9 cellular contexts compared by ENCODE assay signal in the genomic region with DNA sequence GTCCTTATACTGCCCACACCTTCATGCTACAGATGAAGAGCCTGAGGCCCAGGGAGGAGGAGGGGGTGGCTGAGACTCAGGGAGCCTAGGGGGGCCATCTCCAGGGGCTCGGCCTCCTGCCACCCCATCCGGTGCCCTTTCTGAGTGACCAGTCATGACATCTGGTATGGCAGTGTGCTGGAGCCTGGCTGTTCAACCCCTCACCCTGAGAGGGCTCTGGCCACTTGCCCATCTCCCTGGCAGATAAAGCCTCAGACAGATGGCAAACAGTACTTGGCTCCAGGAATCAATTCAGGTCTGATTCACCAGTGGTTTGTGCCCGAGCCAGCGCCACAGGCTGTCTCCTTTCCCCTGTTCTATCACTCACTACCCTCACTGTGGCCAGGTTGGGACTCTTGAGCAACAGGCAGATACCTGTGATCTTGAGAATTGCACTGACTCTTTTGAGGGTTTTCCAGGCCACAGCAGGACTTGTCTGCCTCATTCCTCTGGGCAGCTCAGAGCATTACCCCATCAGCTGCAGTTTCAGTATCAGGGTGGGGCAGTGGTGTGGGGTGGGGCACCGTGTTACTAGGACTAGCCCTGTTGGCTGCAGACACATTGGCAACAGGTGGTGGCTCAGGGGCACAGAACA. TPM values are rescaled to one million over a fixed set of nuclear protein-coding genes. Genes with fewer than 3 reads are reported as not detected.
DNase-seq lines count a peak whose midpoint lies in the region; ATAC-seq and TF ChIP-seq lines count a peak whose summit lies in the region.
"Had no signal": no experiment of that assay in that cellular context is flagged by ENCODE, and none has a peak within 500 bp of the region (broad histone marks: within the 10 kb centered on the region; RNA-seq: fewer than 3 reads in every experiment).

No MANE protein-coding gene starts in this region.

- peak; percentile 47 to 53 for ATAC-seq in activated T-cell treated with anti-CD3 and anti-CD28 coated beads, Interleukin-2, amount 50 U/mL, for 72 hours (replicated peaks in 1 of 2)
- ATAC-seq in heart left ventricle (peak; percentile 8 to 65 (median 28)), upper lobe of left lung (ENCODE audit: low FRiP score in 2 of 2) (peak; percentile 50 to 86)
- no peak for ATAC-seq in stimulated activated memory B cell treated with anti-CD40 and anti-IgM and Interleukin-4, amounts not matched to agents 10 μg/mL and 1 μg/mL and 100 μg/mL, for 72 hours

- peaks cover 0 to 2% of the 10 kb centered on the region in 2 donors for H3K36me3 Mint-ChIP-seq in activated T-cell treated with anti-CD3 and anti-CD28 coated beads, Interleukin-2, amount 50 U/mL, for 72 hours (ENCODE audit: insufficient read depth in 2 of 2)
- peaks cover 16% of the 10 kb centered on the region for H3K36me3 Mint-ChIP-seq in stimulated activated memory B cell treated with anti-CD40 and anti-IgM and Interleukin-4, amounts not matched to agents 10 μg/mL and 1 μg/mL and 100 μg/mL, for 72 hours

- H3K36me3 ChIP-seq in heart left ventricle (peaks cover 0 to 27% (median 18%) of the 10 kb centered on the region in 9 donors), upper lobe of left lung (peaks cover 0 to 26% (median 9%) of the 10 kb centered on the region in 4 donors)

- H3K4me1 ChIP-seq in heart left ventricle = peaks cover 0 to 39% (median 15%) of the 10 kb centered on the region in 12 donors
- H3K4me1 ChIP-seq in upper lobe of left lung = peaks cover 9 to 38% (median 20%) of the 10 kb centered on the region in 4 donors

- TF ChIP-seq CTCF in heart left ventricle (IDR thresholded peaks at IDR 0.05) (no peak), upper lobe of left lung (IDR thresholded peaks at IDR 0.05) (no peak)

- TF ChIP-seq EP300 in upper lobe of left lung (IDR thresholded peaks at IDR 0.05) = peak in 1 of 4 donors; percentile 12

- H3K4me3 ChIP-seq in heart left ventricle = no peak overlapping the region
- no peak overlapping the region for H3K4me3 ChIP-seq in upper lobe of left lung

- no peaks in the 10 kb centered on the region for H3K9me3 Mint-ChIP-seq in activated T-cell treated with anti-CD3 and anti-CD28 coated beads, Interleukin-2, amount 50 U/mL, for 72 hours
- H3K9me3 Mint-ChIP-seq in stimulated activated memory B cell treated with anti-CD40 and anti-IgM and Interleukin-4, amounts not matched to agents 10 μg/mL and 1 μg/mL and 100 μg/mL, for 72 hours = no peaks in the 10 kb centered on the region
- H3K9me3 Mint-ChIP-seq: CD4-positive, CD25-positive, alpha-beta regulatory T cell had no signal

- no peaks in the 10 kb centered on the region for H3K27me3 Mint-ChIP-seq in activated T-cell treated with anti-CD3 and anti-CD28 coated beads, Interleukin-2, amount 50 U/mL, for 72 hours (ENCODE audit: low read depth)
- H3K27me3 Mint-ChIP-seq in stimulated activated memory B cell treated with anti-CD40 and anti-IgM and Interleukin-4, amounts not matched to agents 10 μg/mL and 1 μg/mL and 100 μg/mL, for 72 hours = no peaks in the 10 kb centered on the region

- WGBS in heart left ventricle, 4 donors = 39 to 64% (median 50%) methylated on average over 5 of the region's 5 CpGs
- WGBS in upper lobe of left lung, 2 donors = 42 to 46% methylated on average over 5 of the region's 5 CpGs

- H3K9me3 ChIP-seq in heart left ventricle (no peaks in the 10 kb centered on the region), upper lobe of left lung (no peaks in the 10 kb centered on the region)

- no peaks in the 10 kb centered on the region for H3K27me3 ChIP-seq in heart left ventricle
- H3K27me3 ChIP-seq in upper lobe of left lung = no peaks in the 10 kb centered on the region

- no peak overlapping the region for H3K4me3 Mint-ChIP-seq in activated T-cell treated with anti-CD3 and anti-CD28 coated beads, Interleukin-2, amount 50 U/mL, for 72 hours
- no peak overlapping the region for H3K4me3 Mint-ChIP-seq in stimulated activated memory B cell treated with anti-CD40 and anti-IgM and Interleukin-4, amounts not matched to agents 10 μg/mL and 1 μg/mL and 100 μg/mL, for 72 hours
- H3K4me3 Mint-ChIP-seq: CD4-positive, CD25-positive, alpha-beta regulatory T cell had no signal

- H3K27ac ChIP-seq in heart left ventricle (peak overlapping the region in 1 of 12 donors; percentile 31), upper lobe of left lung (peak overlapping the region; percentile 13 to 62 (median 40))

- TF ChIP-seq POLR2A in heart left ventricle (IDR thresholded peaks at IDR 0.05) = no peak
- TF ChIP-seq POLR2A in upper lobe of left lung (IDR thresholded peaks at IDR 0.05) = no peak

- intact Hi-C loops in heart left ventricle (cut with DNase I) = loop anchor here in 4 of 10 donors (5.0 to 10.0 kb wide), 3 partner anchors 140 to 238 kb away; no protein-coding TSS in a partner anchor

- DNase-seq in activated T-cell treated with anti-CD3 and anti-CD28 coated beads, Interleukin-2, amount 50 U/mL, for 72 hours = peak; percentile 36 to 41
- DNase-seq in activated T-cell treated with anti-CD3 and anti-CD28 coated beads, Interleukin-2, amount 50 U/mL, for 1 hour = no peak
- peak; percentile 62 to 71 for DNase-seq in SHP77 (lab: John Stamatoyannopoulos, UW)
- peak in 3 of 5 donors; percentile 41 to 74 (median 67) for DNase-seq in heart left ventricle
- DNase-seq in upper lobe of left lung = peak; percentile 26 to 78
- no peak for DNase-seq in DMS114 treated with DMSO at 0.1 percent for 48 hours (lab: John Stamatoyannopoulos, UW; ENCODE audit: unreplicated experiment)
- DNase-seq in GM19238 (ENCODE audit: insufficient read length, low spot score) = no peak
- DNase-seq: CD4-positive, CD25-positive, alpha-beta regulatory T cell had no signal

- peak overlapping the region; percentile 34 for H3K27ac Mint-ChIP-seq in activated T-cell treated with anti-CD3 and anti-CD28 coated beads, Interleukin-2, amount 50 U/mL, for 72 hours
- no peak overlapping the region for H3K27ac Mint-ChIP-seq in stimulated activated memory B cell treated with anti-CD40 and anti-IgM and Interleukin-4, amounts not matched to agents 10 μg/mL and 1 μg/mL and 100 μg/mL, for 72 hours

- peaks cover 14% of the 10 kb centered on the region for H3K4me1 Mint-ChIP-seq in activated T-cell treated with anti-CD3 and anti-CD28 coated beads, Interleukin-2, amount 50 U/mL, for 72 hours (ENCODE audit: low read depth)
- H3K4me1 Mint-ChIP-seq in stimulated activated memory B cell treated with anti-CD40 and anti-IgM and Interleukin-4, amounts not matched to agents 10 μg/mL and 1 μg/mL and 100 μg/mL, for 72 hours = peaks cover 23% of the 10 kb centered on the region

RNA-seq across cellular contexts. Expression of a gene that starts 22.8 kb away (rescaled TPM):
- 100 to 1,000 TPM; 409 to 541 TPM for total RNA-seq in activated T-cell treated with anti-CD3 and anti-CD28 coated beads, Interleukin-2, amount 50 U/mL, for 72 hours
- total RNA-seq in heart left ventricle (100 to 1,000 TPM in 6 of 9 donors, 10 to 100 TPM in 3; 43.2 to 162 (median 111) TPM), upper lobe of left lung (100 to 1,000 TPM in 5 of 6 donors, 10 to 100 TPM in 1; 61.5 to 220 (median 167) TPM)
- polyA plus RNA-seq in heart left ventricle = 100 to 1,000 TPM in 1 of 2 donors, 10 to 100 TPM in 1; 69.1 to 215 TPM

Comparison
In these comparisons a context has a peak if more than half of its experiments do, and no peak if none do; other contexts are left out.
1. DNase-seq: peak in activated T-cell treated with anti-CD3 and anti-CD28 coated beads, Interleukin-2, amount 50 U/mL, for 72 hours (2 of 2), SHP77 (2 of 2), heart left ventricle (3 of 5) and upper lobe of left lung (2 of 2); none in activated T-cell treated with anti-CD3 and anti-CD28 coated beads, Interleukin-2, amount 50 U/mL, for 1 hour (single experiment), DMS114 treated with DMSO at 0.1 percent for 48 hours (single experiment) and GM19238 (single experiment).